ENCODE assay signal across 12 cellular contexts in genomic region chr14:33945329-33945728, GRCh38.
"Had no signal": no experiment of that assay in that cellular context is flagged by ENCODE, and none has a peak within 500 bp of the region (broad histone marks: within the 10 kb centered on the region; RNA-seq: fewer than 3 reads in every experiment).

No MANE protein-coding gene starts in this region.

- H3K9me3 ChIP-seq: stomach, thyroid gland, uterus had no signal

- H3K4me3 ChIP-seq: cardiac muscle cell, thyroid gland, uterus had no signal

- H3K4me3 Mint-ChIP-seq: activated CD4-positive, alpha-beta memory T cell treated with anti-CD3 and anti-CD28 coated beads, Interleukin-2, amount 10 ng/mL, durations not matched to agents 7 days and 5 days; natural killer cell had no signal

- H3K27ac Mint-ChIP-seq: activated CD4-positive, alpha-beta memory T cell treated with anti-CD3 and anti-CD28 coated beads, Interleukin-2, amount 10 ng/mL, durations not matched to agents 7 days and 5 days; natural killer cell had no signal

- H3K36me3 ChIP-seq: cardiac muscle cell, stomach, thyroid gland, uterus had no signal

- ATAC-seq: left colon, natural killer cell had no signal

- DNase-seq: activated CD4-positive, alpha-beta memory T cell treated with anti-CD3 and anti-CD28 coated beads, Interleukin-2, amount 10 ng/mL, durations not matched to agents 7 days and 5 days; activated CD4-positive, alpha-beta T cell treated with anti-CD3 and anti-CD28 coated beads for 1 hour; activated T-cell treated with anti-CD3 and anti-CD28 coated beads, Interleukin-2, amount 50 U/mL, for 48 hours; foreskin melanocyte; head of caudate nucleus; left colon; natural killer cell; stimulated activated CD4-positive, alpha-beta T cell treated with anti-CD3 and anti-CD28 coated beads, Interleukin-15, amount 100 ng/mL, for 24 hours; stomach; thyroid gland; uterus had no signal

- H3K27ac ChIP-seq: cardiac muscle cell, thyroid gland, uterus had no signal

- H3K4me1 ChIP-seq: uterus had no signal

- H3K9me3 Mint-ChIP-seq: activated CD4-positive, alpha-beta memory T cell treated with anti-CD3 and anti-CD28 coated beads, Interleukin-2, amount 10 ng/mL, durations not matched to agents 7 days and 5 days; natural killer cell had no signal

- H3K36me3 Mint-ChIP-seq: natural killer cell had no signal

- H3K27me3 ChIP-seq: cardiac muscle cell, thyroid gland, uterus had no signal
